16 cellular contexts compared by ENCODE assay signal in genomic region chr3:141442421-141442820, GRCh38. TPM values are rescaled to one million over a fixed set of nuclear protein-coding genes. Genes with fewer than 3 reads are reported as not detected.
DNase-seq lines count a peak whose midpoint lies in the region; ATAC-seq and TF ChIP-seq lines count a peak whose summit lies in the region.
"Had no signal": no experiment of that assay in that cellular context is flagged by ENCODE, and none has a peak within 500 bp of the region (broad histone marks: within the 10 kb centered on the region; RNA-seq: fewer than 3 reads in every experiment).

No MANE protein-coding gene starts in this region.

- H3K4me2 ChIP-seq in PC-9, result no peak overlapping the region

- peak; percentile 8 to 76 (median 64) for ATAC-seq in heart right ventricle
- no peak for ATAC-seq in CD8-positive, alpha-beta T cell
- ATAC-seq in HG02840 (IDR thresholded peaks at IDR 0.05; ENCODE audit: low FRiP score, unreplicated experiment), result no peak
- ATAC-seq: activated T-cell treated with anti-CD3 and anti-CD28 coated beads, Interleukin-2, amount 50 U/mL, for 72 hours; WTC11 had no signal

- no peaks in the 10 kb centered on the region for H3F3A ChIP-seq in PC-9 (ENCODE audit: insufficient read depth, low read depth)

- H3K27me3 ChIP-seq in heart right ventricle (no peaks in the 10 kb centered on the region), rectal smooth muscle tissue (ENCODE audit: control insufficient read depth, insufficient read depth, low read length) (no peaks in the 10 kb centered on the region), PC-9 (ENCODE audit: insufficient read depth, low read depth) (no peaks in the 10 kb centered on the region)
- no peaks in the 10 kb centered on the region for H3K27me3 ChIP-seq in CD8-positive, alpha-beta T cell (ENCODE audit: insufficient read depth, low read length)

- H3K9me3 Mint-ChIP-seq in CD8-positive, alpha-beta T cell, result no peaks in the 10 kb centered on the region
- H3K9me3 Mint-ChIP-seq: activated T-cell treated with anti-CD3 and anti-CD28 coated beads, Interleukin-2, amount 50 U/mL, for 72 hours; natural killer cell; WTC11 had no signal

- CTCF ChIA-PET in PC-9 (lab: Charles Lee), result interaction anchor here (0.6 to 1.9 kb wide), 5 partner anchors 18 to 211 kb away, joined by 3 to 12 read pairs (median 4); no protein-coding TSS in a partner anchor
- CTCF ChIA-PET in CD8-positive, alpha-beta T cell (lab: Charles Lee), result interaction anchor here (0.8 to 6.2 kb wide), 33 partner anchors 9 to 176 kb away, joined by 3 to 89 read pairs (median 6); no protein-coding TSS in a partner anchor

- WGBS in heart right ventricle, 2 donors, result 21 to 24% methylated on average over 12 of the region's 12 CpGs

- TF ChIP-seq CTCF in heart right ventricle (IDR thresholded peaks at IDR 0.05) (no peak), PC-9 (conservative IDR thresholded peaks at IDR 0.05) (no peak)
- TF ChIP-seq CTCF in CD8-positive, alpha-beta T cell (IDR thresholded peaks at IDR 0.05), result no peak

- H3K4me3 ChIP-seq in heart right ventricle, result peak overlapping the region in 5 of 10 donors; percentile 2 to 23 (median 6)
- peak overlapping the region; percentile 10 for H3K4me3 ChIP-seq in rectal smooth muscle tissue (ENCODE audit: low read length)
- H3K4me3 ChIP-seq in PC-9, result no peak overlapping the region
- H3K4me3 ChIP-seq in CD8-positive, alpha-beta T cell (ENCODE audit: low read depth, low read length), result no peak overlapping the region

- H3K36me3 Mint-ChIP-seq in CD8-positive, alpha-beta T cell, result peaks cover 63% of the 10 kb centered on the region

- no peak overlapping the region for H3K4me3 Mint-ChIP-seq in CD8-positive, alpha-beta T cell
- H3K4me3 Mint-ChIP-seq: activated T-cell treated with anti-CD3 and anti-CD28 coated beads, Interleukin-2, amount 50 U/mL, for 72 hours; brain; WTC11 had no signal

- H3K27ac Mint-ChIP-seq in CD8-positive, alpha-beta T cell, result no peak overlapping the region
- H3K27ac Mint-ChIP-seq: activated T-cell treated with anti-CD3 and anti-CD28 coated beads, Interleukin-2, amount 50 U/mL, for 72 hours; brain; WTC11 had no signal

- H3K4me1 Mint-ChIP-seq in CD8-positive, alpha-beta T cell (ENCODE audit: low read depth), result peaks cover 32% of the 10 kb centered on the region

- H3K9ac ChIP-seq in rectal smooth muscle tissue (ENCODE audit: low read length), result no peak overlapping the region

- DNase-seq in DMS153 (lab: John Stamatoyannopoulos, UW) (peak; percentile 64), heart right ventricle (no peak), PC-9 (no peak), NCI-H146 treated with DMSO at 0.1 percent for 48 hours (lab: John Stamatoyannopoulos, UW; ENCODE audit: unreplicated experiment) (no peak)
- DNase-seq in activated CD8-positive, alpha-beta memory T cell treated with anti-CD3 and anti-CD28 coated beads, Interleukin-2, amount 50 U/mL, for 48 hours, result peak; percentile 7
- DNase-seq in CD8-positive, alpha-beta T cell, result no peak
- DNase-seq: activated T-cell treated with anti-CD3 and anti-CD28 coated beads, Interleukin-2, amount 50 U/mL, for 72 hours; C1 segment of cervical spinal cord; erythroblast; GDM1; natural killer cell; NCI-H1105 treated with DMSO at 0.1 percent for 48 hours had no signal

- no peaks in the 10 kb centered on the region for H3K9me2 ChIP-seq in PC-9 (ENCODE audit: insufficient read depth)

- POLR2A ChIA-PET in PC-9 (lab: Charles Lee; ENCODE audit: unreplicated experiment), result no interaction called here
- POLR2A ChIA-PET in CD8-positive, alpha-beta T cell (lab: Charles Lee), result interaction anchor here (0.6 to 1.1 kb wide), 4 partner anchors 23 to 211 kb away, joined by 3 to 5 read pairs (median 3); partner anchors contain the start of gene PXYLP1

- H3K36me3 ChIP-seq in heart right ventricle (peaks cover 0 to 80% (median 31%) of the 10 kb centered on the region in 9 donors), rectal smooth muscle tissue (ENCODE audit: control insufficient read depth, insufficient read depth, low read length) (peaks cover 23% of the 10 kb centered on the region), PC-9 (ENCODE audit: low read depth) (no peaks in the 10 kb centered on the region)
- H3K36me3 ChIP-seq in CD8-positive, alpha-beta T cell (ENCODE audit: insufficient read depth, low read length), result peaks cover 26% of the 10 kb centered on the region

- H4K20me1 ChIP-seq in PC-9 (ENCODE audit: insufficient read depth), result no peaks in the 10 kb centered on the region

- H3K9me3 ChIP-seq in heart right ventricle, result no peaks in the 10 kb centered on the region
- no peaks in the 10 kb centered on the region for H3K9me3 ChIP-seq in PC-9 (ENCODE audit: insufficient read depth, low read depth)
- H3K9me3 ChIP-seq in CD8-positive, alpha-beta T cell (ENCODE audit: low read length), result no peaks in the 10 kb centered on the region

- peaks cover 11 to 91% (median 68%) of the 10 kb centered on the region in 9 donors for H3K4me1 ChIP-seq in heart right ventricle
- H3K4me1 ChIP-seq in rectal smooth muscle tissue (ENCODE audit: control insufficient read depth, insufficient read depth, low read length), result peaks cover 36% of the 10 kb centered on the region
- H3K4me1 ChIP-seq in PC-9 (replicated peaks; ENCODE audit: insufficient read depth), result 0 out of 2 replicates have a peak, but pooled peaks cover 3% of the 10 kb centered on the region
- H3K4me1 ChIP-seq in CD8-positive, alpha-beta T cell (ENCODE audit: insufficient read depth, low read length), result peaks cover 9% of the 10 kb centered on the region

- H3K27ac ChIP-seq in heart right ventricle, result peak overlapping the region; percentile 75 to 92 (median 84)
- peak overlapping the region; percentile 66 for H3K27ac ChIP-seq in rectal smooth muscle tissue (ENCODE audit: low read depth, low read length)
- H3K27ac ChIP-seq in PC-9, result no peak overlapping the region
- H3K27ac ChIP-seq in CD8-positive, alpha-beta T cell (ENCODE audit: low read depth, low read length), result no peak overlapping the region

- H3K79me2 ChIP-seq in PC-9 (ENCODE audit: low read depth), result no peaks in the 10 kb centered on the region

- intact Hi-C loops in heart right ventricle (cut with DNase I) (loop anchor here in 6 of 10 donors (2.0 to 5.0 kb wide), 3 partner anchors 40 to 76 kb away; partner anchors contain the start of gene ZBTB38 (in 4 of the 6)), PC-9 (cut with micrococcal nuclease; ENCODE audit: unreplicated experiment) (no loop called here)
- intact Hi-C loops in CD8-positive, alpha-beta T cell (cut with DNase I, micrococcal nuclease), result loop anchor here in 1 of 2 experiments (5.0 kb wide), 1 partner anchor 40 kb away; no protein-coding TSS in a partner anchor

- H2AFZ ChIP-seq in PC-9, result no peak overlapping the region

- no TSS peak for BruUV-seq in PC-9 (replicated peaks; lab: Mats Ljungman, UMichigan)

- no peaks in the 10 kb centered on the region for H3K27me3 Mint-ChIP-seq in CD8-positive, alpha-beta T cell (ENCODE audit: low read depth)
- H3K27me3 Mint-ChIP-seq: brain had no signal

RNA-seq across cellular contexts. Expression of gene RASA2, which starts 44.4 kb away (rescaled TPM):
- total RNA-seq in heart right ventricle, result 1 to 10 TPM; 2.7 to 7.7 (median 5.1) TPM
- 1 to 10 TPM; 1.4 to 6.5 TPM for polyA plus RNA-seq in heart right ventricle
- total RNA-seq in PC-9 (2021), result 17.1 and 18.4 TPM in 2 replicates
- total RNA-seq in CD8-positive, alpha-beta T cell, result 10 to 100 TPM; 96.3 to 97.4 TPM

Comparison
In these comparisons a context has a peak if more than half of its experiments do, and no peak if none do; other contexts are left out.
1. DNase-seq: peak in DMS153 (single experiment) and activated CD8-positive, alpha-beta memory T cell treated with anti-CD3 and anti-CD28 coated beads, Interleukin-2, amount 50 U/mL, for 48 hours (single experiment); none in heart right ventricle (0 of 2), PC-9 (0 of 2), CD8-positive, alpha-beta T cell (0 of 7) and NCI-H146 treated with DMSO at 0.1 percent for 48 hours (single experiment).
2. ATAC-seq: peak in heart right ventricle (8 of 8); none in CD8-positive, alpha-beta T cell (single experiment) and HG02840 (single experiment).
3. H3K27ac ChIP-seq: peak in heart right ventricle (10 of 10) and rectal smooth muscle tissue (single experiment); none in PC-9 (single experiment) and CD8-positive, alpha-beta T cell (single experiment).